ENCODE assay signal across 8 cellular contexts in genomic region chr7:141737836-141738591, GRCh38. TPM values are rescaled to one million over a fixed set of nuclear protein-coding genes. Genes with fewer than 3 reads are reported as not detected.
DNase-seq lines count a peak whose midpoint lies in the region; ATAC-seq and TF ChIP-seq lines count a peak whose summit lies in the region.

SSBP1 (plus strand) TSS chr7:141738358; CDS start chr7:141739167, 809 bp downstream.

- in situ Hi-C loops in HAP-1 (cut with MboI; ENCODE audit: low sequenced_read_pairs), result no loop called here

- H3K4me2 ChIP-seq in MM.1S (ENCODE audit: low read depth, low read length), result peak within 1 kb of the TSS; percentile 82

- peaks cover 9% of the 10 kb centered on the region for H3K4me1 ChIP-seq in HAP-1
- peaks cover 14% of the 10 kb centered on the region for H3K4me1 ChIP-seq in MM.1S (ENCODE audit: low read length)
- no peaks in the 10 kb centered on the region for H3K4me1 ChIP-seq in foreskin keratinocyte
- H3K4me1 ChIP-seq in neuron (ENCODE audit: insufficient read depth, low read length), result peaks cover 22% of the 10 kb centered on the region

- H3K9me2 ChIP-seq in MM.1S (replicated peaks; ENCODE audit: insufficient read depth, low read length), result no peaks in the 10 kb centered on the region

- TF ChIP-seq CTCF in MM.1S (IDR thresholded peaks at IDR 0.05; ENCODE audit: low read length) (peak; percentile 94), foreskin keratinocyte (conservative IDR thresholded peaks at IDR 0.05) (peak; percentile 98), subcutaneous adipose tissue (IDR thresholded peaks at IDR 0.05; ENCODE audit: low read depth) (no peak)

- peaks cover 11% of the 10 kb centered on the region for H3F3A ChIP-seq in MM.1S (ENCODE audit: insufficient read depth, low read length)

- DNase-seq in GDM1 (lab: John Stamatoyannopoulos, UW), result peak; percentile 91
- peak; percentile 92 to 98 for DNase-seq in HAP-1 (ENCODE audit: low spot score in 2 of 2)
- DNase-seq in MM.1S, result peak; percentile 99
- peak; percentile 98 for DNase-seq in SIG-M5 treated with dmso at 0.1 percent for 504 hours (lab: John Stamatoyannopoulos, UW; ENCODE audit: unreplicated experiment)
- peak; percentile 87 for DNase-seq in activated gamma-delta T cell treated with anti-CD3 and anti-CD28 coated beads, Interleukin-2, amount 50 U/mL, for 16 hours (ENCODE audit: low read depth)
- peak; percentile 89 to 95 for DNase-seq in foreskin keratinocyte

- peak; percentile 93 for ATAC-seq in foreskin keratinocyte

- no peaks in the 10 kb centered on the region for H4K20me1 ChIP-seq in MM.1S (ENCODE audit: insufficient read depth, low read length)

- H3K27me3 ChIP-seq in HAP-1 (ENCODE audit: low read depth) (no peaks in the 10 kb centered on the region), MM.1S (replicated peaks; ENCODE audit: insufficient read depth, low read length) (no peaks in the 10 kb centered on the region), foreskin keratinocyte (no peaks in the 10 kb centered on the region), neuron (ENCODE audit: insufficient read depth, low read length) (no peaks in the 10 kb centered on the region)

- H3K27ac ChIP-seq in MM.1S (ENCODE audit: low read length) (peak within 1 kb of the TSS; percentile 74), foreskin keratinocyte (peak within 1 kb of the TSS; percentile 72)

- H3K9ac ChIP-seq in MM.1S (ENCODE audit: low read length), result peak within 1 kb of the TSS; percentile 83

- H3K9me3 ChIP-seq in HAP-1, result no peaks in the 10 kb centered on the region
- H3K9me3 ChIP-seq in MM.1S (replicated peaks; ENCODE audit: insufficient read depth, low read length), result no peaks in the 10 kb centered on the region
- H3K9me3 ChIP-seq in neuron (ENCODE audit: low read length), result no peaks in the 10 kb centered on the region

- H3K4me3 ChIP-seq in HAP-1, result peak within 1 kb of the TSS; percentile 87
- H3K4me3 ChIP-seq in MM.1S (ENCODE audit: low read length), result peak within 1 kb of the TSS; percentile 89
- peak within 1 kb of the TSS; percentile 99 for H3K4me3 ChIP-seq in neuron (ENCODE audit: low read length)

- peaks cover 46% of the 10 kb centered on the region for H3K79me2 ChIP-seq in MM.1S (ENCODE audit: low read length)

- H3K36me3 ChIP-seq in HAP-1 (replicated peaks) (peaks cover 41% of the 10 kb centered on the region), MM.1S (replicated peaks; ENCODE audit: insufficient read depth, low read length) (no peaks in the 10 kb centered on the region; the same call in 1 of the 2 replicates), neuron (ENCODE audit: insufficient read depth, low read length) (peaks cover 34% of the 10 kb centered on the region)

- H2AFZ ChIP-seq in MM.1S (ENCODE audit: low read length) (peak within 1 kb of the TSS; percentile 93), neuron (ENCODE audit: low read depth, low read length) (peak within 1 kb of the TSS; percentile 78)

RNA-seq across cellular contexts. Expression of gene SSBP1, which starts in this region (rescaled TPM):
- 251 and 260 TPM in 2 replicates for total RNA-seq in foreskin keratinocyte
- 354 and 374 TPM in 2 replicates for polyA plus RNA-seq in foreskin keratinocyte
- total RNA-seq in subcutaneous adipose tissue, result 100 to 1,000 TPM in 1 of 4 donors, 10 to 100 TPM in 3; 71.8 to 123 (median 85.1) TPM

Comparison
In these comparisons a context has a peak if more than half of its experiments do, and no peak if none do; other contexts are left out.
1. Peak in every context shown above with its lines: DNase-seq, ATAC-seq, H3K4me3 ChIP-seq and H3K27ac ChIP-seq.